ENCODE assay signal across 8 cellular contexts in genomic region chr18:48806551-48807261, GRCh38.
A peak's percentile ranks its signal among the peaks of the same experiment; 100 is the strongest.
DNase-seq lines count a peak whose midpoint lies in the region; ATAC-seq and TF ChIP-seq lines count a peak whose summit lies in the region.

No MANE protein-coding gene starts in this region.

- no peaks in the 10 kb centered on the region for H3K9me3 ChIP-seq in SJCRH30 (replicated peaks)

- H3K27me3 ChIP-seq in SJCRH30 = no peaks in the 10 kb centered on the region

- H3K27ac ChIP-seq in SJCRH30 = peak overlapping the region; percentile 27

- DNase-seq in AG10803 (ENCODE audit: low read depth) (peak; percentile 74), SJCRH30 (peak; percentile 16 to 48), myocyte (ENCODE audit: low read depth) (peak; percentile 70), NCI-H1105 (lab: John Stamatoyannopoulos, UW) (no peak), NCI-H2227 treated with DMSO at 0.1 percent for 48 hours (lab: John Stamatoyannopoulos, UW) (no peak)
- peak in 1 of 2 donors; percentile 52 for DNase-seq in central memory CD8-positive, alpha-beta T cell (ENCODE audit: low spot score in 2 of 2)

- peak; percentile 93 for ATAC-seq in central memory CD8-positive, alpha-beta T cell (replicated peaks; ENCODE audit: extremely low read depth, poor library complexity, severe bottlenecking)
- no peak for ATAC-seq in HG02885 (IDR thresholded peaks at IDR 0.05; ENCODE audit: poor library complexity, unreplicated experiment)
- ATAC-seq in GM19395 (IDR thresholded peaks at IDR 0.05; ENCODE audit: unreplicated experiment) = no peak

- peaks cover 7% of the 10 kb centered on the region; the same call in 1 of the 2 replicates for H3K4me1 ChIP-seq in SJCRH30

- H3K36me3 Mint-ChIP-seq in central memory CD8-positive, alpha-beta T cell (ENCODE audit: insufficient read depth) = peaks cover 5% of the 10 kb centered on the region

- TF ChIP-seq CTCF in AG10803 (conservative IDR thresholded peaks at IDR 0.05; ENCODE audit: low read length) = no peak

- H3K27me3 Mint-ChIP-seq in central memory CD8-positive, alpha-beta T cell = no peaks in the 10 kb centered on the region

- peak overlapping the region; percentile 69 for H3K27ac Mint-ChIP-seq in central memory CD8-positive, alpha-beta T cell (ENCODE audit: low read depth)

- peak overlapping the region; percentile 34 for H3K4me3 Mint-ChIP-seq in central memory CD8-positive, alpha-beta T cell

- H3K4me3 ChIP-seq in AG10803 (ENCODE audit: low read length) (no peak overlapping the region), SJCRH30 (no peak overlapping the region)

- no peaks in the 10 kb centered on the region for H3K36me3 ChIP-seq in SJCRH30

- H3K9me3 Mint-ChIP-seq in central memory CD8-positive, alpha-beta T cell = no peaks in the 10 kb centered on the region

- H3K4me1 Mint-ChIP-seq in central memory CD8-positive, alpha-beta T cell = peaks cover 53% of the 10 kb centered on the region

Comparison
In these comparisons a context has a peak if more than half of its experiments do, and no peak if none do; other contexts are left out.
1. DNase-seq: peak in AG10803 (single experiment), SJCRH30 (2 of 2) and myocyte (single experiment); none in NCI-H1105 (single experiment) and NCI-H2227 treated with DMSO at 0.1 percent for 48 hours (single experiment).